In the genomic region with DNA sequence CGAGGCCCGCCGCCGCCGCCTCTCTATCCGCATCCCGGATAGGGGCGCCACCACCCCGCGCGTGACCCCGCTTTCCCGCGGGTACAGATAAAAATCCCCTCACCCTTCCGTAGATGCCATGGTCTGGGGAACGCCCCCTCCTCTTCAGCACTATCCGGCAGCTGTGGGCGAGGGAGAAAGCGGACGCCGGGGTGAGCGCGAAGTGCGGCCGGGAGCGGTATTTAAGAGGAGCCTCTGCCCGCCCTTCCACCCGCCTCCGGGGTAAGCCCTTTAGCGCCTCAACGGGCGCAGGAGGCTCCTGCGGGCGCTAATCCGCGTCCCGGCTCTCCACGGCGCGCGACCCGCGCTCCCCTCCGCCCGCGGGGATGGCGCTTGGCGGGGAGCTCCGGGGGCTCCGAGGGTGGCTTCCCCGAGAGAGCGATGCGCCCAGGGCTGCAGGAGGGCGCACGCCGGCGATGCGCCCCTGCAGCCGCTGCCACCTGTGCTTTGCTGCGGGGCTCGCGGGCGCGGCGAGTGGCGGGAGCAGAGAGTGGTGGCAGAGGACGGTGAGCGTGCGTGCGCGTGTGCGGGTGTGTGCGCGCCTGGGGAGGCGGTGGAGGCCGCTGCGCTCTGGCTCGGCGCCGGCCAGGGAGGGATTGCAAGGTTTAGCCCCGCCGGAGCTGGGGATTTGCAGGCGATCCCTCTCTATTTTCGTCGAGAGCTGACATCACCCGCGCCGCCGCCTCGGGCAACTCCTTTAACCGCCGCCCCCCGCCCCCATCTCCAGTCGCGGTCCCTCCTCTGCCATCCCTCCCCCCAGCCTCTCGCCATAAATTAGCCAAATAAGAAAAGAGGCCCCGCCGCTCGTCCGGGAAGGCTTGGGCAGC, we compare ENCODE assay signal across 8 cellular contexts. TPM values are rescaled to one million over a fixed set of nuclear protein-coding genes. Genes with fewer than 3 reads are reported as not detected.
DNase-seq lines count a peak whose midpoint lies in the region; ATAC-seq and TF ChIP-seq lines count a peak whose summit lies in the region.

Gene SLC1A2 (minus strand): TSS at position 712 of the 866 bp plus-strand sequence. CDS start 592 bp downstream, at position 120.

- H3K27ac ChIP-seq in SJSA1 (no peak within 1 kb of the TSS), muscle layer of colon (ENCODE audit: low read depth, low read length) (no peak within 1 kb of the TSS), uterus (no peak within 1 kb of the TSS)

- H3K4me1 ChIP-seq in SJSA1 (replicated peaks) (peaks cover 8% of the 10 kb centered on the region), muscle layer of colon (ENCODE audit: insufficient read depth, low read length) (no peaks in the 10 kb centered on the region), uterus (no peaks in the 10 kb centered on the region)

- peak within 1 kb of the TSS; percentile 79 for H3K4me3 Mint-ChIP-seq in endothelial cell (ENCODE audit: unreplicated experiment)

- peaks cover 13% of the 10 kb centered on the region for H3K27me3 Mint-ChIP-seq in endothelial cell (ENCODE audit: unreplicated experiment)

- peaks cover 3% of the 10 kb centered on the region for H3K36me3 Mint-ChIP-seq in endothelial cell (ENCODE audit: low read depth, unreplicated experiment)

- intact Hi-C loops in uterus (cut with DNase I; ENCODE audit: low total_unique reads): no loop called here

- H3K27me3 ChIP-seq in SJSA1 (replicated peaks) (peaks cover 39% of the 10 kb centered on the region), muscle layer of colon (ENCODE audit: control insufficient read depth in 1 of 2, insufficient read depth in 2 of 2, low read length in 2 of 2) (peaks cover 30 to 37% of the 10 kb centered on the region in 2 donors), uterus (no peaks in the 10 kb centered on the region)

- TF ChIP-seq CTCF in endothelial cell (IDR thresholded peaks at IDR 0.05; ENCODE audit: unreplicated experiment) (no peak), uterus (IDR thresholded peaks at IDR 0.05) (no peak)

- H3K9me3 ChIP-seq in SJSA1 (replicated peaks) (no peaks in the 10 kb centered on the region), muscle layer of colon (ENCODE audit: low read length) (no peaks in the 10 kb centered on the region), uterus (no peaks in the 10 kb centered on the region)

- no peak within 1 kb of the TSS for H3K9ac ChIP-seq in muscle layer of colon (ENCODE audit: low read length)

- peak; percentile 21 for DNase-seq in stimulated activated CD4-positive, alpha-beta T cell treated with anti-CD3 and anti-CD28 coated beads, Interleukin-1b, Interleukin-23, amount 100 ng/mL, for 48 hours
- no peak for DNase-seq in stimulated activated CD4-positive, alpha-beta T cell treated with anti-CD3 and anti-CD28 coated beads, Interleukin-4, amount 100 ng/mL, for 24 hours
- DNase-seq in SJSA1 (ENCODE audit: low read depth in 1 of 2, low spot score in 2 of 2): peak in 1 of 2 experiments; percentile 18
- peak; percentile 33 for DNase-seq in endothelial cell (ENCODE audit: low spot score)
- peak; percentile 18 to 27 for DNase-seq in uterus
- no peak for DNase-seq in DMS153 treated with DMSO at 0.1 percent for 48 hours (lab: John Stamatoyannopoulos, UW; ENCODE audit: unreplicated experiment)

- no peak for TF ChIP-seq POLR2A in uterus (IDR thresholded peaks at IDR 0.05)

- H3K27ac Mint-ChIP-seq in endothelial cell (ENCODE audit: unreplicated experiment): no peak within 1 kb of the TSS

- ATAC-seq in HG02571 (IDR thresholded peaks at IDR 0.05; ENCODE audit: unreplicated experiment): no peak

- H3K4me1 Mint-ChIP-seq in endothelial cell (ENCODE audit: unreplicated experiment): peaks cover 10% of the 10 kb centered on the region

- no peaks in the 10 kb centered on the region for H3K9me3 Mint-ChIP-seq in endothelial cell (ENCODE audit: unreplicated experiment)

- H3K36me3 ChIP-seq in SJSA1: no peaks in the 10 kb centered on the region
- no peaks in the 10 kb centered on the region for H3K36me3 ChIP-seq in muscle layer of colon (ENCODE audit: insufficient read depth, low read length)
- H3K36me3 ChIP-seq in uterus: no peaks in the 10 kb centered on the region

- peak within 1 kb of the TSS; percentile 33 for H3K4me3 ChIP-seq in SJSA1
- H3K4me3 ChIP-seq in muscle layer of colon (ENCODE audit: low read depth in 1 of 2, low read length in 2 of 2): peak within 1 kb of the TSS; percentile 33 to 45
- peak within 1 kb of the TSS; percentile 22 to 27 for H3K4me3 ChIP-seq in uterus

RNA-seq across cellular contexts. Expression of gene SLC1A2, which starts in this region (rescaled TPM):
- total RNA-seq in SJSA1 (2014; rRNA removed; shearing (Covaris generic)): 0.56 TPM in 1 of 2 replicates, not detected in the other
- 0.41 TPM for total RNA-seq in endothelial cell (ENCODE audit: unreplicated experiment)
- total RNA-seq in uterus: 10 to 100 TPM in 1 of 4 donors, 1 to 10 TPM in 3; 1.0 to 11.5 (median 5.0) TPM

Comparison
In these comparisons a context has a peak if more than half of its experiments do, and no peak if none do; other contexts are left out.
1. DNase-seq: peak in stimulated activated CD4-positive, alpha-beta T cell treated with anti-CD3 and anti-CD28 coated beads, Interleukin-1b, Interleukin-23, amount 100 ng/mL, for 48 hours (single experiment) and uterus (2 of 2); none in stimulated activated CD4-positive, alpha-beta T cell treated with anti-CD3 and anti-CD28 coated beads, Interleukin-4, amount 100 ng/mL, for 24 hours (single experiment) and DMS153 treated with DMSO at 0.1 percent for 48 hours (single experiment).
2. Peak in DNase-seq in endothelial cell; RNA of the gene not detected or under 1 TPM.
3. Peak in every context shown above with its lines, with median percentiles within 50 percentile points of each other: H3K4me3 ChIP-seq.